In genomic region chrX:12946838-12947544, GRCh38 we compare ENCODE assay signal across 7 cellular contexts. TPM values are rescaled to one million over a fixed set of nuclear protein-coding genes. Genes with fewer than 3 reads are reported as not detected.
DNase-seq lines count a peak whose midpoint lies in the region; ATAC-seq and TF ChIP-seq lines count a peak whose summit lies in the region.

No MANE protein-coding gene starts in this region.

- peaks cover 35% of the 10 kb centered on the region for H3K4me1 ChIP-seq in Loucy (ENCODE audit: insufficient read depth, low read length, poor library complexity, severe bottlenecking)
- H3K4me1 ChIP-seq in osteoblast (ENCODE audit: insufficient read depth, low read length) = peaks cover 22% of the 10 kb centered on the region
- no peaks in the 10 kb centered on the region for H3K4me1 ChIP-seq in uterus

- H3K4me3 ChIP-seq in Loucy (ENCODE audit: low read length, poor library complexity, severe bottlenecking) = peak overlapping the region; percentile 47
- no peak overlapping the region for H3K4me3 ChIP-seq in osteoblast (ENCODE audit: insufficient read depth, low read length)
- no peak overlapping the region for H3K4me3 ChIP-seq in uterus

- H3K79me2 ChIP-seq in Loucy (ENCODE audit: insufficient read depth, low read length) (peaks cover 45% of the 10 kb centered on the region), osteoblast (ENCODE audit: insufficient read depth, low read length) (no peaks in the 10 kb centered on the region)

- H3F3A ChIP-seq in Loucy (ENCODE audit: low read depth) = no peaks in the 10 kb centered on the region

- H3K27ac ChIP-seq in osteoblast (ENCODE audit: low read depth, low read length) (peak overlapping the region; percentile 76), uterus (peak overlapping the region; percentile 32 to 51)

- no peaks in the 10 kb centered on the region for H3K9me2 ChIP-seq in Loucy (replicated peaks; ENCODE audit: low read depth, low read length)

- H3K36me3 ChIP-seq in Loucy (ENCODE audit: insufficient read depth, low read length) = no peaks in the 10 kb centered on the region
- H3K36me3 ChIP-seq in osteoblast (ENCODE audit: insufficient read depth, low read length) = no peaks in the 10 kb centered on the region
- no peaks in the 10 kb centered on the region for H3K36me3 ChIP-seq in uterus

- ATAC-seq in GM18502 (IDR thresholded peaks at IDR 0.05; ENCODE audit: poor library complexity, unreplicated experiment) = peak; percentile 37

- H3K9ac ChIP-seq in Loucy (ENCODE audit: low read depth, low read length, poor library complexity, severe bottlenecking) = peak overlapping the region; percentile 71

- peak overlapping the region; percentile 65 for H3K4me2 ChIP-seq in Loucy (ENCODE audit: low read depth, low read length, poor library complexity, severe bottlenecking)
- H3K4me2 ChIP-seq in osteoblast (ENCODE audit: insufficient read depth, low read length) = peak overlapping the region; percentile 20

- TF ChIP-seq POLR2A in uterus (IDR thresholded peaks at IDR 0.05) = no peak

- H3K27me3 ChIP-seq in Loucy (ENCODE audit: insufficient read depth, low read length, poor library complexity, severe bottlenecking) (no peaks in the 10 kb centered on the region), osteoblast (ENCODE audit: insufficient read depth, low read length) (no peaks in the 10 kb centered on the region), uterus (no peaks in the 10 kb centered on the region)

- intact Hi-C loops in uterus (cut with DNase I; ENCODE audit: low total_unique reads) = loop anchor here (10.0 kb wide), 1 partner anchor 1088 kb away; no protein-coding TSS in a partner anchor

- TF ChIP-seq CTCF in Loucy (conservative IDR thresholded peaks at IDR 0.05; ENCODE audit: low read length) (peak; percentile 97), osteoblast (IDR thresholded peaks at IDR 0.05; ENCODE audit: extremely low read depth, low read depth, low read length) (peak; percentile 100), uterus (IDR thresholded peaks at IDR 0.05) (peak; percentile 66 to 83 (median 78))

- DNase-seq in SHP77 (lab: John Stamatoyannopoulos, UW) = peak; percentile 34 to 68
- peak; percentile 3 to 63 (median 50) for DNase-seq in activated naive CD4-positive, alpha-beta T cell (lab: John Stamatoyannopoulos, UW)
- DNase-seq in globus pallidus (ENCODE audit: low spot score) = peak; percentile 47
- DNase-seq in osteoblast (ENCODE audit: insufficient read length, low spot score, missing footprints) = no peak
- peak; percentile 61 to 66 for DNase-seq in uterus

- H2AFZ ChIP-seq in Loucy (ENCODE audit: low read length) = peak overlapping the region; percentile 29; the same call in 1 of the 2 replicates
- H2AFZ ChIP-seq in osteoblast (ENCODE audit: low read length) = peak overlapping the region; percentile 76

- H3K9me3 ChIP-seq in Loucy (ENCODE audit: insufficient read depth, low read depth, low read length) (no peaks in the 10 kb centered on the region), osteoblast (ENCODE audit: low read depth, low read length) (no peaks in the 10 kb centered on the region), uterus (no peaks in the 10 kb centered on the region)

- H4K20me1 ChIP-seq in Loucy (ENCODE audit: insufficient read depth, low read length, poor library complexity, severe bottlenecking) (no peaks in the 10 kb centered on the region), osteoblast (ENCODE audit: insufficient read depth, low read length) (no peaks in the 10 kb centered on the region)

RNA-seq across cellular contexts. Expression of gene TMSB4X, which starts 27.9 kb away (rescaled TPM):
- total RNA-seq in osteoblast (5,120 and 5,652 TPM in 2 replicates), uterus (1,000 to 10,000 TPM; 2,867 to 6,849 (median 3,091) TPM)

RNA-seq across cellular contexts. Expression of gene TLR8, which starts 40.6 kb away (rescaled TPM):
- total RNA-seq in osteoblast = under 0.01 TPM in 1 of 2 replicates, not detected in the other
- total RNA-seq in uterus = under 1 TPM in 3 of 4 donors, not detected in 1; 0.29 to 0.55 (median 0.55) TPM
